8 cellular contexts compared by ENCODE assay signal in the genomic region with DNA sequence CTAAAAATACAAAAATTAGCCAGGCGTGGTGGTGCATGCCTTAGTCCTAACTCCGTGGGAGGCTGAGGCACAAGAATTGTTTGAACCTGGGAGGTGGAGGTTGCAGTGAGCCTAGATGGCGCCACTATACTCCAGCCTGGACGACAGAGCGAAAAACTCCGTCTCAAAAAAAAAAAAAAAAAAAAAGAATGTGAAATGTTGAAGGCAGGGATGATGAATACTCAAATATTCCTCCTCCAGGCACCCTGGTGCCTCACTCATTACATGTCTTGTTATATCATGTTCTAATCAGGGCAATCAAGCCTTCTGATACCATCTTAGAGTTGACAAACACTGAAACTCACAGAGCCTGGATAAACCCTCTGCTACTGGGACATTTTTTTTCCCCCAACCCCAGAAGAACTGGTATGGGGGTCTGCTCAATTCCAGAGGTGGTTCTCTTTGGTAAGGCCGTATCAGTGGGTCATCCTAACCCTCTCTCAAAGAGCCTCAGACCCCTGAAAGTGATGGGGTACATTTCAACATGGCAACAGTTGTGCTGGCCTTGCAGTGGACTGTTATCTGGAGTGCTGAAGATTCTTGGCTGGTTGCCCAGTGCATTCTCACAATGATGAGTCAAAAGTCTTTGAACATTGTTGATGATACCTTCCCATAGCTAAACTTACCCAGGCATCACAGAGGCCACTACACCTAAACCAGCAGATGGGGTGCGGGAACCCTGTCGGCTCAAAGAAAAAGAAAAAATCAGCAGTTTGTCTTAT. TPM values are rescaled to one million over a fixed set of nuclear protein-coding genes. Genes with fewer than 3 reads are reported as not detected.
DNase-seq lines count a peak whose midpoint lies in the region; ATAC-seq and TF ChIP-seq lines count a peak whose summit lies in the region.

No MANE protein-coding gene starts in this region.

- no peak overlapping the region for H3K4me3 ChIP-seq in astrocyte of the spinal cord (ENCODE audit: low read depth, low read length)
- no peak overlapping the region for H3K4me3 ChIP-seq in aorta (ENCODE audit: low read length in 2 of 2)

- H3K27me3 ChIP-seq in aorta (ENCODE audit: control insufficient read depth in 1 of 2, insufficient read depth in 2 of 2, low read length in 1 of 2): no peaks in the 10 kb centered on the region

- intact Hi-C loops in aorta (cut with DNase I): loop anchor here (2.0 to 10.0 kb wide), 6 partner anchors 145 to 517 kb away; no protein-coding TSS in a partner anchor

- peak; percentile 47 for ATAC-seq in HG02642 (IDR thresholded peaks at IDR 0.05; ENCODE audit: poor library complexity, unreplicated experiment)
- no peak for ATAC-seq in aorta (ENCODE audit: low FRiP score)

- H3K4me1 ChIP-seq in aorta (ENCODE audit: control insufficient read depth in 1 of 2, insufficient read depth in 2 of 2, low read length in 2 of 2): no peaks in the 10 kb centered on the region

- H3K27ac ChIP-seq in aorta (ENCODE audit: low read depth in 1 of 2, low read length in 2 of 2): no peak overlapping the region

- WGBS in aorta, 2 donors: 54 to 58% methylated on average over 9 of the region's 9 CpGs

- in situ Hi-C loops in astrocyte of the spinal cord (cut with HindIII; ENCODE audit: low sequenced_read_pairs): no loop called here

- H3K9me3 ChIP-seq in aorta (ENCODE audit: control insufficient read depth, low read length): no peaks in the 10 kb centered on the region

- no peaks in the 10 kb centered on the region for H3K36me3 ChIP-seq in aorta (ENCODE audit: control insufficient read depth in 1 of 2, insufficient read depth in 2 of 2, low read length in 1 of 2)

- peak; percentile 86 for DNase-seq in RPMI8226
- peak; percentile 64 for DNase-seq in astrocyte of the spinal cord (ENCODE audit: low read depth, low spot score)
- peak; percentile 42 to 47 for DNase-seq in stimulated activated CD4-positive, alpha-beta T cell treated with anti-CD3 and anti-CD28 coated beads, Interleukin-4, amount 100 ng/mL, for 48 hours (ENCODE audit: low read depth in 2 of 2)
- DNase-seq in GDM1 (lab: John Stamatoyannopoulos, UW): no peak
- DNase-seq in NCI-H146 (lab: John Stamatoyannopoulos, UW): no peak
- no peak for DNase-seq in aorta

- TF ChIP-seq CTCF in GM12872 (IDR thresholded peaks at IDR 0.05; ENCODE audit: insufficient read depth, low read depth, low read length) (0 out of 3 replicates have a peak, but pooled peaks have one; percentile 9), astrocyte of the spinal cord (IDR thresholded peaks at IDR 0.05; ENCODE audit: low read depth, low read length) (no peak)

RNA-seq across cellular contexts. Expression of gene SH3KBP1, which starts 2.4 kb away (rescaled TPM):
- 10 to 100 TPM; 21.7 to 27.8 TPM for total RNA-seq in aorta
- polyA plus RNA-seq in aorta: 1 to 10 TPM; 4.9 to 8.9 TPM

Comparison
In these comparisons a context has a peak if more than half of its experiments do, and no peak if none do; other contexts are left out.
1. DNase-seq: peak in RPMI8226 (single experiment), astrocyte of the spinal cord (single experiment) and stimulated activated CD4-positive, alpha-beta T cell treated with anti-CD3 and anti-CD28 coated beads, Interleukin-4, amount 100 ng/mL, for 48 hours (2 of 2); none in GDM1 (single experiment), NCI-H146 (single experiment) and aorta (0 of 2).